ENCODE assay signal across 1 cellular context in the genomic region with DNA sequence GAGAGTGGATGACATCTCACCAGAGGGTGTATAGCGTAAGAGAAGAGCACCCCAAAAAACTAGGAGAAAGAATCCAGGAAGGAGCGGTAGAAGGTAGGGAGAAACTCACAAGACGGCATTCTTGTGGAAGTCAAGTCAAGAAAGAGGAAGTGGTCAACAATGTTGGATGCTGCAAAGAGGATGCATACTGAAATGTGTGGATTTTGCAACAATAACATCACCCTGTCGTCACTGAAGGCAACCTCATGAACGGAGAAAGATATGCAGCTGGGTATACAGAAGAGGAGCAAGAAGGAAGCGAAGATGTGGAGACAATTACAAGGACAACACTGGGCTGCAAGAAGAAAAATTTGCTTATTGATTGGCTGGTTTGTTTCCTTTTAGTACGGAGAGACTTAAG.
TF ChIP-seq lines count a peak whose summit lies in the region.

No MANE protein-coding gene starts in this region.

TF ChIP-seq in WTC11, 78 proteins besides CTCF, POLR2A, EP300 and RAD21 (continued from another document):
- TF ChIP-seq ATF2 (CRISPR knock-in tag; IDR thresholded peaks at IDR 0.05; ENCODE audit: borderline replicate concordance, low read depth) = no peak
- TF ChIP-seq AFF4 (CRISPR knock-in tag; IDR thresholded peaks at IDR 0.05; ENCODE audit: borderline replicate concordance) = no peak
